Comparison of ENCODE assay signal across 18 cellular contexts in the genomic region with DNA sequence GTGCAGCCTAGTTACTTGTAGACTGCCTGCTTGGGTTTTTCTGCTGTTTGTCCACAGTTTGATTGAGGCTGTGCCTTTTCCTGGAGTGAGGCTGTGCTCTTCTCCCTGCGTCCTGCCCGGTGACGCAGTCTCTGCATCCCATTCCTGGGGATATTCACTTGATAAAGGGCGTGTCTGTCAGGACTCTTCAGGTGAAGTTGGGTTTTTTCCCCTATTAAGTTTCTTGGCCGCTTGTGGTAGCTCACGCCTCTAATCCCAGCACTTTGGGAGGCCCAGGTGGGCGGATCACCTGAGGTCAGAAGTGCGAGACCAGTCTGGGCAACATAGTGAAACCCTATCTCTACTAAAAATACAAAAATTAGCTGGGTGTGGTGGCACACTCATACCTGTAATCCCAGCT. TPM values are rescaled to one million over a fixed set of nuclear protein-coding genes. Genes with fewer than 3 reads are reported as not detected.
A peak's percentile ranks its signal among the peaks of the same experiment; 100 is the strongest.
DNase-seq lines count a peak whose midpoint lies in the region; ATAC-seq, FAIRE-seq and TF ChIP-seq lines count a peak whose summit lies in the region.
"Had no signal": no experiment of that assay in that cellular context is flagged by ENCODE, and none has a peak within 500 bp of the region (broad histone marks: within the 10 kb centered on the region; RNA-seq: fewer than 3 reads in every experiment).

No MANE protein-coding gene starts in this region.

- H3K9ac ChIP-seq in H1 (replicated peaks in 1 of 4; ENCODE audit: extremely low read depth in 1 of 4, low read depth in 3 of 4, low read length in 3 of 4), result no peak overlapping the region
- H3K9ac ChIP-seq: BLaER1 had no signal

- H3K79me1 ChIP-seq in H1 (ENCODE audit: low read depth, low read length), result no peaks in the 10 kb centered on the region

- peak overlapping the region; percentile 60; the same call in 1 of the 2 replicates for H3K18ac ChIP-seq in H1 (ENCODE audit: extremely low read depth, low read length)

- no peak overlapping the region for H3K23ac ChIP-seq in H1 (ENCODE audit: insufficient read length)

- no peak overlapping the region for H2BK12ac ChIP-seq in H1 (ENCODE audit: low read depth, low read length)

- FAIRE-seq in H1 (lab: Jason Lieb, UNC), result no peak
- FAIRE-seq: G401.6, GM12891 had no signal

- WGBS in H1 (ENCODE audit: extremely low coverage in 1 of 2, insufficient coverage in 1 of 2, insufficient read length in 1 of 2, insufficient replicate concordance in 2 of 2, low coverage in 1 of 2, low lambda C conversion rate in 2 of 2, missing lambda C conversion rate in 1 of 2), 2 experiments, result 88% methylated on average over 8 of the region's 8 CpGs; no CpG with 5 or more reads in 1 of the 2 experiments

- H2BK120ac ChIP-seq in H1 (replicated peaks; ENCODE audit: low read depth, low read length), result no peak overlapping the region

- TF ChIP-seq RAD21 in H1 (IDR thresholded peaks at IDR 0.05 in 1 of 2, conservative IDR thresholded peaks at IDR 0.05 in 1 of 2; ENCODE audit: low read depth in 2 of 2, low read length in 2 of 2), result no peak

- peaks cover 56% of the 10 kb centered on the region for H3K36me3 Mint-ChIP-seq in activated CD4-positive, alpha-beta T cell treated with anti-CD3 and anti-CD28 coated beads for 36 hours (ENCODE audit: low read depth)
- no peaks in the 10 kb centered on the region for H3K36me3 Mint-ChIP-seq in activated naive CD8-positive, alpha-beta T cell
- H3K36me3 Mint-ChIP-seq in activated naive CD8-positive, alpha-beta T cell treated with anti-CD3 and anti-CD28 coated beads, Interleukin-2, amount 50 U/mL, for 24 hours (ENCODE audit: low read depth), result peaks cover 29% of the 10 kb centered on the region

- ATAC-seq in activated CD4-positive, alpha-beta T cell treated with anti-CD3 and anti-CD28 coated beads for 36 hours, result no peak
- ATAC-seq in activated naive CD8-positive, alpha-beta T cell treated with anti-CD3 and anti-CD28 coated beads, Interleukin-2, amount 50 U/mL, for 24 hours, result no peak
- peak; percentile 3 for ATAC-seq in upper lobe of right lung

- peak overlapping the region; percentile 1; the same call in 1 of the 2 replicates for H2BK15ac ChIP-seq in H1 (ENCODE audit: low read length)

- H2BK5ac ChIP-seq in H1 (ENCODE audit: low read depth, low read length), result no peak overlapping the region

- no peak overlapping the region for H3K4me3 Mint-ChIP-seq in activated CD4-positive, alpha-beta T cell treated with anti-CD3 and anti-CD28 coated beads for 36 hours
- H3K4me3 Mint-ChIP-seq in activated naive CD8-positive, alpha-beta T cell, result no peak overlapping the region
- H3K4me3 Mint-ChIP-seq in activated naive CD8-positive, alpha-beta T cell treated with anti-CD3 and anti-CD28 coated beads, Interleukin-2, amount 50 U/mL, for 24 hours, result no peak overlapping the region

- no peak overlapping the region for H4K91ac ChIP-seq in H1 (replicated peaks; ENCODE audit: insufficient read length, low read length)

- no peaks in the 10 kb centered on the region for H4K20me1 ChIP-seq in H1 (replicated peaks in 1 of 2; ENCODE audit: control insufficient read depth in 1 of 2, insufficient read depth in 2 of 2, low read length in 2 of 2)

- H3K27ac ChIP-seq in H1 (ENCODE audit: low read depth, low read length), result no peak overlapping the region
- H3K27ac ChIP-seq in upper lobe of right lung, result no peak overlapping the region
- H3K27ac ChIP-seq: RWPE1 had no signal

- H2BK20ac ChIP-seq in H1 (ENCODE audit: low read length), result no peak overlapping the region

- POLR2A ChIA-PET in activated CD4-positive, alpha-beta T cell treated with anti-CD3 and anti-CD28 coated beads for 36 hours (lab: Charles Lee), result no interaction called here
- POLR2A ChIA-PET in H1 (lab: Charles Lee; ENCODE audit: partially characterized antibody), result interaction anchor here (1.4 kb wide), 1 partner anchor 87 kb away, joined by 4 read pairs; no protein-coding TSS in a partner anchor

- peaks cover 15% of the 10 kb centered on the region for H3K4me1 Mint-ChIP-seq in activated CD4-positive, alpha-beta T cell treated with anti-CD3 and anti-CD28 coated beads for 36 hours
- H3K4me1 Mint-ChIP-seq in activated naive CD8-positive, alpha-beta T cell (ENCODE audit: low read depth), result peaks cover 12% of the 10 kb centered on the region
- peaks cover 8% of the 10 kb centered on the region for H3K4me1 Mint-ChIP-seq in activated naive CD8-positive, alpha-beta T cell treated with anti-CD3 and anti-CD28 coated beads, Interleukin-2, amount 50 U/mL, for 24 hours

- no peak overlapping the region for H3K56ac ChIP-seq in H1 (replicated peaks; ENCODE audit: insufficient read length, low read depth, low read length)

- no peaks in the 10 kb centered on the region for H3K23me2 ChIP-seq in H1 (ENCODE audit: low read depth, low read length)

- TF ChIP-seq CTCF in H1 (IDR thresholded peaks at IDR 0.05; ENCODE audit: control extremely low read depth in 1 of 3, insufficient read depth in 1 of 3, low read depth in 1 of 3, low read length in 3 of 3) (no peak), upper lobe of right lung (IDR thresholded peaks at IDR 0.05) (no peak)

- no peak overlapping the region for H4K5ac ChIP-seq in H1 (ENCODE audit: insufficient read length, low read depth, low read length)

- H3K9me3 Mint-ChIP-seq in activated CD4-positive, alpha-beta T cell treated with anti-CD3 and anti-CD28 coated beads for 36 hours (ENCODE audit: low read depth), result no peaks in the 10 kb centered on the region
- H3K9me3 Mint-ChIP-seq in activated naive CD8-positive, alpha-beta T cell (ENCODE audit: low read depth), result no peaks in the 10 kb centered on the region
- no peaks in the 10 kb centered on the region for H3K9me3 Mint-ChIP-seq in activated naive CD8-positive, alpha-beta T cell treated with anti-CD3 and anti-CD28 coated beads, Interleukin-2, amount 50 U/mL, for 24 hours

- no peak for TF ChIP-seq EP300 in H1 (IDR thresholded peaks at IDR 0.05; ENCODE audit: borderline replicate concordance in 1 of 2, low read depth in 2 of 2, low read length in 2 of 2)

- H3K4me1 ChIP-seq in H1 (replicated peaks in 1 of 4; ENCODE audit: control insufficient read depth in 3 of 4, insufficient read depth in 4 of 4, low read length in 3 of 4) (peaks cover 0 to 5% (median under 1%) of the 10 kb centered on the region in 4 experiments; a peak in 2 of 7 replicates), upper lobe of right lung (peaks cover 10% of the 10 kb centered on the region)
- H3K4me1 ChIP-seq: Caco-2 had no signal

- CTCF ChIA-PET in activated CD4-positive, alpha-beta T cell treated with anti-CD3 and anti-CD28 coated beads for 36 hours (lab: Charles Lee), result interaction anchor here (0.8 kb wide), 1 partner anchor 54 kb away, joined by 3 read pairs; no protein-coding TSS in a partner anchor
- CTCF ChIA-PET in H1 (lab: Charles Lee; ENCODE audit: partially characterized antibody), result interaction anchor here (0.6 to 2.1 kb wide), 3 partner anchors 51 to 347 kb away, joined by 3 to 8 read pairs (median 3); no protein-coding TSS in a partner anchor

- H3K36me3 ChIP-seq in H1 (ENCODE audit: control insufficient read depth in 2 of 4, insufficient read depth in 4 of 4, low read length in 3 of 4) (no peaks in the 10 kb centered on the region), upper lobe of right lung (peaks cover 8% of the 10 kb centered on the region)

- no peak for DNase-seq in activated CD4-positive, alpha-beta T cell treated with anti-CD3 and anti-CD28 coated beads for 36 hours
- no peak for DNase-seq in activated CD4-positive, alpha-beta T cell treated with anti-CD3 and anti-CD28 coated beads, Interleukin-2, amount 50 U/mL, for 1 hour
- no peak for DNase-seq in activated naive CD8-positive, alpha-beta T cell treated with anti-CD3 and anti-CD28 coated beads, Interleukin-2, amount 50 U/mL, for 24 hours
- DNase-seq in H1 (ENCODE audit: low read depth in 1 of 2, low spot score in 2 of 2) (peak in 1 of 2 experiments; percentile 23), upper lobe of right lung (peak; percentile 61), HK-2 (ENCODE audit: unreplicated experiment) (no peak), RPMI8226 (no peak)
- DNase-seq: 8988T, Caco-2, HCEC 1CT, Kasumi-1, NCI-H1930, NCI-H510A treated with DMSO at 0.1 percent for 48 hours had no signal

- intact Hi-C loops in activated CD4-positive, alpha-beta T cell treated with anti-CD3 and anti-CD28 coated beads for 36 hours (cut with DNase I, micrococcal nuclease), result no loop called here
- intact Hi-C loops in upper lobe of right lung (cut with DNase I), result no loop called here

- no peak for TF ChIP-seq POLR2A in H1 (IDR thresholded peaks at IDR 0.05; ENCODE audit: control extremely low read depth in 1 of 2, low read depth in 2 of 2, low read length in 2 of 2)

- H3K27me3 ChIP-seq in H1 (replicated peaks in 1 of 4; ENCODE audit: control insufficient read depth in 3 of 4, extremely low read depth in 1 of 4, insufficient read depth in 3 of 4, low read length in 3 of 4), result no peaks in the 10 kb centered on the region
- H3K27me3 ChIP-seq in upper lobe of right lung, result no peaks in the 10 kb centered on the region
- H3K27me3 ChIP-seq: BLaER1 had no signal

- no peaks in the 10 kb centered on the region; a peak in 1 of 4 replicates for H3K9me3 ChIP-seq in H1 (ENCODE audit: insufficient read depth in 2 of 2, low read depth in 1 of 2, low read length in 1 of 2)
- no peaks in the 10 kb centered on the region for H3K9me3 ChIP-seq in upper lobe of right lung
- H3K9me3 ChIP-seq: BLaER1, Caco-2 had no signal

- H4K8ac ChIP-seq in H1 (ENCODE audit: extremely low read depth, insufficient read depth, low read length), result no peak overlapping the region

- no peak overlapping the region for H3K4ac ChIP-seq in H1 (replicated peaks; ENCODE audit: insufficient read length, low read depth, low read length)

- peak overlapping the region; percentile 22 for H3K27ac Mint-ChIP-seq in activated CD4-positive, alpha-beta T cell treated with anti-CD3 and anti-CD28 coated beads for 36 hours
- peak overlapping the region; percentile 73 for H3K27ac Mint-ChIP-seq in activated naive CD8-positive, alpha-beta T cell
- H3K27ac Mint-ChIP-seq in activated naive CD8-positive, alpha-beta T cell treated with anti-CD3 and anti-CD28 coated beads, Interleukin-2, amount 50 U/mL, for 24 hours, result no peak overlapping the region

- H3K27me3 Mint-ChIP-seq in activated CD4-positive, alpha-beta T cell treated with anti-CD3 and anti-CD28 coated beads for 36 hours, result no peaks in the 10 kb centered on the region
- no peaks in the 10 kb centered on the region for H3K27me3 Mint-ChIP-seq in activated naive CD8-positive, alpha-beta T cell
- no peaks in the 10 kb centered on the region for H3K27me3 Mint-ChIP-seq in activated naive CD8-positive, alpha-beta T cell treated with anti-CD3 and anti-CD28 coated beads, Interleukin-2, amount 50 U/mL, for 24 hours

- no peak overlapping the region for H3K4me3 ChIP-seq in H1 (ENCODE audit: extremely low read depth in 1 of 4, insufficient read depth in 2 of 4, low read depth in 3 of 4, low read length in 4 of 4)
- H3K4me3 ChIP-seq in upper lobe of right lung, result no peak overlapping the region
- H3K4me3 ChIP-seq: BLaER1 had no signal

- H3K4me2 ChIP-seq in H1 (ENCODE audit: insufficient read depth in 1 of 2, low read depth in 2 of 2, low read length in 2 of 2), result no peak overlapping the region

- H2AFZ ChIP-seq in H1 (ENCODE audit: low read length), result no peak overlapping the region

- H3K14ac ChIP-seq in H1 (ENCODE audit: insufficient read length), result no peak overlapping the region

- no peaks in the 10 kb centered on the region for H3K79me2 ChIP-seq in H1 (ENCODE audit: control insufficient read depth in 1 of 2, insufficient read depth in 2 of 2, low read length in 2 of 2)

- no peak overlapping the region for H2AK5ac ChIP-seq in H1 (ENCODE audit: low read depth, low read length)

RNA-seq across cellular contexts. Expression of gene SUSD3, which starts 50.0 kb away (rescaled TPM):
- total RNA-seq in activated CD4-positive, alpha-beta T cell treated with anti-CD3 and anti-CD28 coated beads for 36 hours, result 10 to 100 TPM; 51.4 to 57.9 TPM
- total RNA-seq in H1 (2021; fragmentation: NEBNext Ultra II Directional; extraction: Animal tissue kit (Norgen Biotek cat#: 25700)), result 5.5 and 6.2 TPM in 2 replicates
- 35.4 and 36.0 TPM in 2 replicates for polyA plus RNA-seq in H1 (2011; rRNA removed)
- polyA plus RNA-seq in H1 (2011; cell fraction: cytosol; rRNA removed), result 22.6 TPM
- 16.8 TPM for polyA plus RNA-seq in H1 (2011; cell fraction: nucleus; rRNA removed)
- 6.3 to 11.3 TPM (median 8.3 TPM) in 4 replicates for polyA plus RNA-seq in H1 (2012, experiment 1 of 2)
- polyA plus RNA-seq in H1 (2012, experiment 2 of 2), result 10.7 TPM
- 8.2 TPM for polyA plus RNA-seq in H1 (2013, experiment 1 of 2)
- 9.4 TPM for polyA plus RNA-seq in H1 (2013, experiment 2 of 2)
- 5.2 and 7.2 TPM in 2 replicates for polyA minus RNA-seq in H1 (2011; rRNA and poly(A)+ RNA removed)
- polyA minus RNA-seq in H1 (2011; cell fraction: cytosol; rRNA and poly(A)+ RNA removed), result 8.8 TPM
- polyA minus RNA-seq in H1 (2011; cell fraction: nucleus; rRNA and poly(A)+ RNA removed), result 7.3 TPM
- total RNA-seq in upper lobe of right lung, result 4.8 TPM
